16 cellular contexts compared by ENCODE assay signal in the genomic region with DNA sequence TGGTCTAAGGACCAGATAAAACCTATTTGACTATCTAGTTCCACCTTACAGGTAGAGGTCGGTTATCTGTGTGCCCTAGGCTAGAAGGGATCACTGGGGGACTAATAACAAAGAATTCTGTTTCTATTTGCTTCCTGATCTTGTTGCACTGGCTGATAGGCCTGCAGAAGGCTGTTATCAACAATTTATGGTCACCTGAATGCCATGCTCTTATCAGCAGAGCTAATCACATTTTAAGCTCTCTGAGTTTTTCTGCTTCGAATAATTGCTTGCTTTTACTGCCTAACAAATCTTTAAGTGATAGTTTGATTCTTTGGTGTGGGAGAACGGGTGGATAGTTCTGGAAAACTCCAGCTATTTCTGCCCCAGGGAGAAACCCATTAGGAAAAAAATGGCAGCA.
DNase-seq lines count a peak whose midpoint lies in the region; ATAC-seq and TF ChIP-seq lines count a peak whose summit lies in the region.
"Had no signal": no experiment of that assay in that cellular context is flagged by ENCODE, and none has a peak within 500 bp of the region (broad histone marks: within the 10 kb centered on the region; RNA-seq: fewer than 3 reads in every experiment).

No MANE protein-coding gene starts in this region.

- H3K36me3 ChIP-seq in endodermal cell (ENCODE audit: control insufficient read depth, insufficient read depth, low read length): no peaks in the 10 kb centered on the region
- H3K36me3 ChIP-seq: BE2C had no signal

- H3K4me1 Mint-ChIP-seq in endodermal cell (peaks cover 11% of the 10 kb centered on the region), mesothelial cell of epicardium (peaks cover 10% of the 10 kb centered on the region)
- H3K4me1 Mint-ChIP-seq: CD4-positive, CD25-positive, alpha-beta regulatory T cell; CD8-positive, alpha-beta memory T cell; GM23338 had no signal

- no peaks in the 10 kb centered on the region for H3K4me1 ChIP-seq in endodermal cell (ENCODE audit: control insufficient read depth, insufficient read depth, low read length)
- H3K4me1 ChIP-seq: BE2C had no signal

- H3K9ac ChIP-seq in endodermal cell (ENCODE audit: extremely low read depth, low read length, poor library complexity, severe bottlenecking): no peak overlapping the region

- H3K4me3 ChIP-seq in endodermal cell (ENCODE audit: low read length): peak overlapping the region; percentile 60
- H3K4me3 ChIP-seq: GM23338 had no signal

- H3K36me3 Mint-ChIP-seq in endodermal cell (ENCODE audit: low read depth) (no peaks in the 10 kb centered on the region), mesothelial cell of epicardium (no peaks in the 10 kb centered on the region)
- H3K36me3 Mint-ChIP-seq: CD4-positive, CD25-positive, alpha-beta regulatory T cell; CD8-positive, alpha-beta memory T cell had no signal

- DNase-seq in SK-N-DZ (ENCODE audit: low spot score) (peak; percentile 72), endodermal cell (no peak), mesothelial cell of epicardium (ENCODE audit: low spot score in 2 of 2, unreplicated experiment in 2 of 2) (no peak), UCSD-AML1 (lab: John Stamatoyannopoulos, UW; ENCODE audit: unreplicated experiment) (no peak)
- no peak for DNase-seq in activated effector memory CD4-positive, alpha-beta T cell treated with Interleukin-2 at 50 U/mL for 16 hours
- DNase-seq: ACHN; BE2C; C1 segment of cervical spinal cord; CD4-positive, CD25-positive, alpha-beta regulatory T cell; CD8-positive, alpha-beta memory T cell; COR-L47; GDM1; HCEC 1CT had no signal

- peaks cover 12% of the 10 kb centered on the region for H3K9me3 Mint-ChIP-seq in endodermal cell
- peaks cover 13% of the 10 kb centered on the region for H3K9me3 Mint-ChIP-seq in mesothelial cell of epicardium
- H3K9me3 Mint-ChIP-seq: GM23338 had no signal

- H3K27ac Mint-ChIP-seq in endodermal cell (no peak overlapping the region), mesothelial cell of epicardium (peak overlapping the region; percentile 52)
- H3K27ac Mint-ChIP-seq: CD4-positive, CD25-positive, alpha-beta regulatory T cell; CD8-positive, alpha-beta memory T cell; GM23338 had no signal

- H3K27me3 Mint-ChIP-seq in endodermal cell (ENCODE audit: insufficient read depth): peaks cover 11% of the 10 kb centered on the region
- H3K27me3 Mint-ChIP-seq in mesothelial cell of epicardium (ENCODE audit: low read depth): no peaks in the 10 kb centered on the region
- H3K27me3 Mint-ChIP-seq: CD4-positive, CD25-positive, alpha-beta regulatory T cell had no signal

- TF ChIP-seq CTCF in endodermal cell (conservative IDR thresholded peaks at IDR 0.05): no peak
- no peak for TF ChIP-seq CTCF in mesothelial cell of epicardium (IDR thresholded peaks at IDR 0.05; ENCODE audit: unreplicated experiment)

- peaks cover 31% of the 10 kb centered on the region for H3K9me3 ChIP-seq in endodermal cell (ENCODE audit: control insufficient read depth, low read length)
- H3K9me3 ChIP-seq: BE2C had no signal

- 62 to 73% methylated on average over 2 to 3 of the region's 3 CpGs for WGBS in endodermal cell (ENCODE audit: insufficient coverage in 1 of 2, insufficient read length in 1 of 2), 2 experiments

- H3K27me3 ChIP-seq in endodermal cell (ENCODE audit: control insufficient read depth, insufficient read depth, low read length, poor library complexity, severe bottlenecking): no peaks in the 10 kb centered on the region
- H3K27me3 ChIP-seq: BE2C had no signal

- H3K4me3 Mint-ChIP-seq in endodermal cell: no peak overlapping the region
- H3K4me3 Mint-ChIP-seq in mesothelial cell of epicardium: no peak overlapping the region
- H3K4me3 Mint-ChIP-seq: CD4-positive, CD25-positive, alpha-beta regulatory T cell; CD8-positive, alpha-beta memory T cell; GM23338 had no signal

- no peak overlapping the region for H3K27ac ChIP-seq in endodermal cell (ENCODE audit: low read depth, low read length)

- ATAC-seq in HG03565 (IDR thresholded peaks at IDR 0.05; ENCODE audit: unreplicated experiment): no peak
- ATAC-seq in HG02759 (IDR thresholded peaks at IDR 0.05; ENCODE audit: unreplicated experiment): no peak
- ATAC-seq: GM23338 had no signal
